In genomic region chr6:26349964-26350857, GRCh38 we compare ENCODE assay signal across 33 cellular contexts. TPM values are rescaled to one million over a fixed set of nuclear protein-coding genes. Genes with fewer than 3 reads are reported as not detected.
A peak's percentile ranks its signal among the peaks of the same experiment; 100 is the strongest.
DNase-seq lines count a peak whose midpoint lies in the region; ATAC-seq, FAIRE-seq and TF ChIP-seq lines count a peak whose summit lies in the region.
"Had no signal": no experiment of that assay in that cellular context is flagged by ENCODE, and none has a peak within 500 bp of the region (broad histone marks: within the 10 kb centered on the region; RNA-seq: fewer than 3 reads in every experiment).

No MANE protein-coding gene starts in this region.

- peaks cover 19% of the 10 kb centered on the region for H3K4me1 Mint-ChIP-seq in astrocyte (ENCODE audit: low read depth, unreplicated experiment)
- H3K4me1 Mint-ChIP-seq: activated T-helper 17 cell treated with anti-CD3 and anti-CD28 coated beads, Interleukin-2, amount 50 U/mL, for 72 hours; central memory CD8-positive, alpha-beta T cell; immature natural killer cell; nephron had no signal

- no peaks in the 10 kb centered on the region for H3K79me2 ChIP-seq in astrocyte (ENCODE audit: insufficient read depth, low read length)

- no peaks in the 10 kb centered on the region for H3K27me3 ChIP-seq in astrocyte (ENCODE audit: insufficient read depth, low read length)
- H3K27me3 ChIP-seq: ascending aorta, foreskin keratinocyte, ovary, right atrium auricular region, vagina had no signal

- no peaks in the 10 kb centered on the region for H3K36me3 ChIP-seq in astrocyte (ENCODE audit: insufficient read depth, low read length)
- H3K36me3 ChIP-seq: ascending aorta, left ventricle myocardium inferior, ovary, right atrium auricular region, vagina had no signal

- peak overlapping the region; percentile 62 for H3K27ac Mint-ChIP-seq in astrocyte (ENCODE audit: unreplicated experiment)
- H3K27ac Mint-ChIP-seq: activated CD4-positive, alpha-beta memory T cell treated with anti-CD3 and anti-CD28 coated beads for 36 hours; activated naive CD4-positive, alpha-beta T cell treated with anti-CD3 and anti-CD28 coated beads, Interleukin-2, amount 50 U/mL, for 72 hours; activated T-helper 17 cell treated with anti-CD3 and anti-CD28 coated beads, Interleukin-2, amount 50 U/mL, for 72 hours; immature natural killer cell; nephron; T-helper 1 cell treated with Interleukin-12 subunit alpha and Interleukin-12 subunit beta and Interleukin-4 antibody, amounts not matched to agents 30 μg/mL and 1 μg/mL, for 36 hours had no signal

- no peak overlapping the region for H3K4me3 ChIP-seq in astrocyte (ENCODE audit: insufficient read depth, low read depth, low read length)
- H3K4me3 ChIP-seq: ascending aorta, GM12878, left ventricle myocardium inferior, ovary, right atrium auricular region, vagina had no signal

- intact Hi-C loops in Right ventricle myocardium inferior (cut with DNase I) = no loop called here

- H3K9ac ChIP-seq in astrocyte (ENCODE audit: low read length) = no peak overlapping the region

- peaks cover 2% of the 10 kb centered on the region for H3K36me3 Mint-ChIP-seq in astrocyte (ENCODE audit: low read depth, unreplicated experiment)
- H3K36me3 Mint-ChIP-seq: activated CD4-positive, alpha-beta memory T cell treated with anti-CD3 and anti-CD28 coated beads for 36 hours; activated naive CD4-positive, alpha-beta T cell treated with anti-CD3 and anti-CD28 coated beads, Interleukin-2, amount 50 U/mL, for 72 hours had no signal

- DNase-seq in ACHN (peak; percentile 27), M059J (ENCODE audit: low read depth) (peak; percentile 50), astrocyte (ENCODE audit: low read depth) (no peak), left kidney (ENCODE audit: low read depth, low spot score) (peak; percentile 91), Right ventricle myocardium inferior (ENCODE audit: missing footprints) (no peak), NCI-H1092 treated with DMSO at 0.1 percent for 48 hours (lab: John Stamatoyannopoulos, UW) (no peak)
- DNase-seq: activated CD4-positive, alpha-beta memory T cell treated with anti-CD3 and anti-CD28 coated beads for 36 hours; activated CD8-positive, alpha-beta memory T cell treated with anti-CD3 and anti-CD28 coated beads, Interleukin-2, amount 50 U/mL, for 48 hours; C1 segment of cervical spinal cord; Calu3; foreskin keratinocyte; hippocampal formation; immature natural killer cell; left ventricle myocardium inferior; NCI-H1417 treated with DMSO at 0.1 percent for 48 hours; NCI-H510A treated with DMSO at 0.1 percent for 48 hours; NK-92 treated with Interleukin-12 subunit alpha and Interleukin-12 subunit beta, amount 100 ng/mL, for 24 hours; stimulated activated CD4-positive, alpha-beta T cell treated with anti-CD3 and anti-CD28 coated beads, Interleukin-4, amount 100 ng/mL, for 4 hours; stimulated activated naive CD4-positive, alpha-beta T cell treated with Interleukin-2 at 50 U/mL for 16 hours had no signal

- H3K27me3 Mint-ChIP-seq in astrocyte (ENCODE audit: low read depth, unreplicated experiment) = no peaks in the 10 kb centered on the region
- H3K27me3 Mint-ChIP-seq: activated T-helper 17 cell treated with anti-CD3 and anti-CD28 coated beads, Interleukin-2, amount 50 U/mL, for 72 hours; central memory CD8-positive, alpha-beta T cell had no signal

- no peak overlapping the region for H3K27ac ChIP-seq in astrocyte (ENCODE audit: low read depth, low read length)
- H3K27ac ChIP-seq: ascending aorta, left ventricle myocardium inferior, ovary, right atrium auricular region, vagina had no signal

- H4K20me1 ChIP-seq in astrocyte (ENCODE audit: insufficient read depth, low read length) = no peaks in the 10 kb centered on the region

- H2AFZ ChIP-seq in astrocyte (ENCODE audit: low read depth, low read length) = no peak overlapping the region

- in situ Hi-C loops in ACHN (cut with HindIII; ENCODE audit: low pct_ligation_motif_present, low pct_unique_long_range_greater_than_20kb, low sequenced_read_pairs) = no loop called here

- no peak overlapping the region for H3K4me3 Mint-ChIP-seq in astrocyte (ENCODE audit: unreplicated experiment)
- H3K4me3 Mint-ChIP-seq: activated CD4-positive, alpha-beta memory T cell treated with anti-CD3 and anti-CD28 coated beads for 36 hours; activated T-helper 17 cell treated with anti-CD3 and anti-CD28 coated beads, Interleukin-2, amount 50 U/mL, for 72 hours; central memory CD8-positive, alpha-beta T cell; immature natural killer cell; nephron; T-helper 1 cell treated with Interleukin-12 subunit alpha and Interleukin-12 subunit beta and Interleukin-4 antibody, amounts not matched to agents 30 μg/mL and 1 μg/mL, for 36 hours had no signal

- peaks cover 21% of the 10 kb centered on the region for H3K4me1 ChIP-seq in astrocyte (ENCODE audit: insufficient read depth, low read length)
- H3K4me1 ChIP-seq: ascending aorta, left ventricle myocardium inferior, right atrium auricular region, vagina had no signal

- H3K4me2 ChIP-seq in astrocyte (ENCODE audit: low read length) = no peak overlapping the region

- no peak for FAIRE-seq in astrocyte (lab: Jason Lieb, UNC)
- FAIRE-seq: GM12878, H54 had no signal

- no peaks in the 10 kb centered on the region for H3K9me3 ChIP-seq in astrocyte (ENCODE audit: insufficient read depth, low read depth, low read length)
- H3K9me3 ChIP-seq: ascending aorta, left ventricle myocardium inferior, ovary, right atrium auricular region, vagina had no signal

- no peak for TF ChIP-seq CTCF in astrocyte (IDR thresholded peaks at IDR 0.05; ENCODE audit: insufficient read depth, low read depth, low read length)

- no peaks in the 10 kb centered on the region for H3K9me3 Mint-ChIP-seq in astrocyte (ENCODE audit: unreplicated experiment)
- H3K9me3 Mint-ChIP-seq: activated CD4-positive, alpha-beta memory T cell treated with anti-CD3 and anti-CD28 coated beads for 36 hours; activated naive CD4-positive, alpha-beta T cell treated with anti-CD3 and anti-CD28 coated beads, Interleukin-2, amount 50 U/mL, for 72 hours; activated T-helper 17 cell treated with anti-CD3 and anti-CD28 coated beads, Interleukin-2, amount 50 U/mL, for 72 hours; central memory CD8-positive, alpha-beta T cell; immature natural killer cell; nephron; T-helper 1 cell treated with Interleukin-12 subunit alpha and Interleukin-12 subunit beta and Interleukin-4 antibody, amounts not matched to agents 30 μg/mL and 1 μg/mL, for 36 hours had no signal

- ATAC-seq in Right ventricle myocardium inferior (no peak), GM18511 (IDR thresholded peaks at IDR 0.05; ENCODE audit: unreplicated experiment) (no peak), GM18870 (IDR thresholded peaks at IDR 0.05; ENCODE audit: unreplicated experiment) (no peak)
- ATAC-seq: activated naive CD4-positive, alpha-beta T cell treated with anti-CD3 and anti-CD28 coated beads, Interleukin-2, amount 50 U/mL, for 72 hours; activated T-helper 17 cell treated with anti-CD3 and anti-CD28 coated beads, Interleukin-2, amount 50 U/mL, for 72 hours; foreskin keratinocyte; GM12878; Panc1 had no signal

RNA-seq across cellular contexts. Expression of gene BTN3A2, which starts 14.8 kb away (rescaled TPM):
- total RNA-seq in M059J (2014; rRNA removed; shearing (Covaris generic)) = 55.2 and 56.8 TPM in 2 replicates
- 31.7 and 34.1 TPM in 2 replicates for total RNA-seq in astrocyte
- 17.0 TPM for total RNA-seq in Right ventricle myocardium inferior

RNA-seq across cellular contexts. Expression of gene BTN2A2, which starts 32.7 kb away (rescaled TPM):
- total RNA-seq in M059J (2014; rRNA removed; shearing (Covaris generic)) = 25.1 and 26.0 TPM in 2 replicates
- total RNA-seq in astrocyte (19.9 and 25.1 TPM in 2 replicates), Right ventricle myocardium inferior (6.0 TPM)

RNA-seq across cellular contexts. Expression of gene BTN3A1, which starts 51.9 kb away (rescaled TPM):
- 72.0 and 72.7 TPM in 2 replicates for total RNA-seq in M059J (2014; rRNA removed; shearing (Covaris generic))
- total RNA-seq in astrocyte (22.2 and 29.9 TPM in 2 replicates), Right ventricle myocardium inferior (11.2 TPM)

Comparison
In these comparisons a context has a peak if more than half of its experiments do, and no peak if none do; other contexts are left out.
1. DNase-seq: peak in ACHN (single experiment), M059J (single experiment) and left kidney (single experiment); none in astrocyte (single experiment), Right ventricle myocardium inferior (single experiment) and NCI-H1092 treated with DMSO at 0.1 percent for 48 hours (single experiment).